In genomic region chr11:46117842-46118241, GRCh38 we compare ENCODE assay signal across 9 cellular contexts. TPM values are rescaled to one million over a fixed set of nuclear protein-coding genes. Genes with fewer than 3 reads are reported as not detected.
DNase-seq lines count a peak whose midpoint lies in the region; ATAC-seq, FAIRE-seq and TF ChIP-seq lines count a peak whose summit lies in the region.
"Had no signal": no experiment of that assay in that cellular context is flagged by ENCODE, and none has a peak within 500 bp of the region (broad histone marks: within the 10 kb centered on the region; RNA-seq: fewer than 3 reads in every experiment).

No MANE protein-coding gene starts in this region.

- H3K4me2 ChIP-seq in DOHH2 (ENCODE audit: low read length) (peak overlapping the region; percentile 80), KMS-11 (peak overlapping the region; percentile 90), astrocyte (ENCODE audit: low read length) (no peak overlapping the region), neural cell (ENCODE audit: low read length) (no peak overlapping the region)

- no peak overlapping the region for H3K27ac Mint-ChIP-seq in astrocyte (ENCODE audit: unreplicated experiment)

- peak overlapping the region; percentile 78; the same call in 1 of the 2 replicates for H3K27ac ChIP-seq in DOHH2 (ENCODE audit: low read depth, low read length)
- peak overlapping the region; percentile 84; the same call in 1 of the 2 replicates for H3K27ac ChIP-seq in KMS-11
- H3K27ac ChIP-seq in astrocyte (ENCODE audit: low read depth, low read length) = no peak overlapping the region
- H3K27ac ChIP-seq in neural cell (ENCODE audit: low read length) = no peak overlapping the region

- TF ChIP-seq EP300 in neural cell (conservative IDR thresholded peaks at IDR 0.05; ENCODE audit: poor library complexity, severe bottlenecking) = no peak

- DNase-seq in astrocyte (ENCODE audit: low read depth) (no peak), kidney glomerular epithelial cell (lab: John Stamatoyannopoulos, UW) (no peak), NCI-H446 treated with DMSO at 0.1 percent for 48 hours (lab: John Stamatoyannopoulos, UW) (no peak)
- DNase-seq: NCI-H524 treated with DMSO at 0.1 percent for 48 hours had no signal

- H4K20me1 ChIP-seq in DOHH2 (ENCODE audit: control insufficient read depth, insufficient read depth, low read depth, low read length) = no peaks in the 10 kb centered on the region
- H4K20me1 ChIP-seq in KMS-11 (ENCODE audit: insufficient read depth) = no peaks in the 10 kb centered on the region
- peaks cover 38% of the 10 kb centered on the region for H4K20me1 ChIP-seq in astrocyte (ENCODE audit: insufficient read depth, low read length)
- peaks cover 5% of the 10 kb centered on the region for H4K20me1 ChIP-seq in neural cell (ENCODE audit: insufficient read depth)

- H3K27me3 ChIP-seq in DOHH2 (ENCODE audit: control insufficient read depth, low read length) = no peaks in the 10 kb centered on the region
- no peaks in the 10 kb centered on the region for H3K27me3 ChIP-seq in KMS-11 (ENCODE audit: insufficient read depth, low read depth)
- no peaks in the 10 kb centered on the region for H3K27me3 ChIP-seq in astrocyte (ENCODE audit: insufficient read depth, low read length)
- H3K27me3 ChIP-seq in neural cell (ENCODE audit: insufficient read depth, low read depth, low read length) = no peaks in the 10 kb centered on the region

- no peaks in the 10 kb centered on the region for H3K9me2 ChIP-seq in DOHH2 (replicated peaks; ENCODE audit: control insufficient read depth, low read length)
- H3K9me2 ChIP-seq in neural cell (ENCODE audit: insufficient read depth, low read length) = no peaks in the 10 kb centered on the region

- H3K4me3 Mint-ChIP-seq in astrocyte (ENCODE audit: unreplicated experiment) = peak overlapping the region; percentile 94

- ATAC-seq in GM21447 (IDR thresholded peaks at IDR 0.05; ENCODE audit: unreplicated experiment) (no peak), HG03095 (IDR thresholded peaks at IDR 0.05; ENCODE audit: unreplicated experiment) (no peak)

- H3K36me3 ChIP-seq in DOHH2 (ENCODE audit: control insufficient read depth, low read length) (peaks cover 3% of the 10 kb centered on the region; the same call in 1 of the 2 replicates), KMS-11 (ENCODE audit: insufficient read depth) (no peaks in the 10 kb centered on the region), astrocyte (ENCODE audit: insufficient read depth, low read length) (no peaks in the 10 kb centered on the region), neural cell (ENCODE audit: insufficient read depth, low read length) (no peaks in the 10 kb centered on the region)

- peaks cover 25% of the 10 kb centered on the region for H3K4me1 Mint-ChIP-seq in astrocyte (ENCODE audit: low read depth, unreplicated experiment)

- TF ChIP-seq CTCF in DOHH2 (IDR thresholded peaks at IDR 0.05; ENCODE audit: low read depth, low read length, poor library complexity, severe bottlenecking) (peak; percentile 61), KMS-11 (conservative IDR thresholded peaks at IDR 0.05; ENCODE audit: low read depth, low read length) (0 out of 2 replicates have a peak, but pooled peaks have one; percentile 32), astrocyte (IDR thresholded peaks at IDR 0.05; ENCODE audit: insufficient read depth, low read depth, low read length) (no peak), neural cell (IDR thresholded peaks at IDR 0.05; ENCODE audit: poor library complexity, severe bottlenecking) (no peak)

- H3K9me3 ChIP-seq in DOHH2 (ENCODE audit: control insufficient read depth, insufficient read depth, low read length) (no peaks in the 10 kb centered on the region), astrocyte (ENCODE audit: insufficient read depth, low read depth, low read length) (no peaks in the 10 kb centered on the region), neural cell (ENCODE audit: low read length) (no peaks in the 10 kb centered on the region)

- H3K27me3 Mint-ChIP-seq in astrocyte (ENCODE audit: low read depth, unreplicated experiment) = no peaks in the 10 kb centered on the region

- peaks cover 76% of the 10 kb centered on the region for H3K79me2 ChIP-seq in DOHH2 (ENCODE audit: control insufficient read depth, low read length)
- peaks cover 64% of the 10 kb centered on the region for H3K79me2 ChIP-seq in KMS-11 (ENCODE audit: insufficient read depth, low read depth)
- H3K79me2 ChIP-seq in astrocyte (ENCODE audit: insufficient read depth, low read length) = peaks cover 68% of the 10 kb centered on the region
- H3K79me2 ChIP-seq in neural cell (replicated peaks; ENCODE audit: insufficient read depth, low read length) = peaks cover 65% of the 10 kb centered on the region

- no peak for TF ChIP-seq RAD21 in neural cell (conservative IDR thresholded peaks at IDR 0.05)

- H3K4me1 ChIP-seq in DOHH2 (ENCODE audit: control insufficient read depth, low read length) (peaks cover 55% of the 10 kb centered on the region), KMS-11 (ENCODE audit: low read depth, poor library complexity, severe bottlenecking) (peaks cover 62% of the 10 kb centered on the region), astrocyte (ENCODE audit: insufficient read depth, low read length) (peaks cover 4% of the 10 kb centered on the region)

- H3K9me3 Mint-ChIP-seq in astrocyte (ENCODE audit: unreplicated experiment) = no peaks in the 10 kb centered on the region

- H3F3A ChIP-seq in DOHH2 (ENCODE audit: control insufficient read depth, insufficient read depth) (peaks cover 35% of the 10 kb centered on the region), neural cell (ENCODE audit: insufficient read depth, low read length, poor library complexity, severe bottlenecking) (peaks cover 5% of the 10 kb centered on the region)

- H3K36me3 Mint-ChIP-seq in astrocyte (ENCODE audit: low read depth, unreplicated experiment) = no peaks in the 10 kb centered on the region

- H2AFZ ChIP-seq in KMS-11 (ENCODE audit: low read depth) = no peak overlapping the region
- no peak overlapping the region for H2AFZ ChIP-seq in astrocyte (ENCODE audit: low read depth, low read length)
- no peak overlapping the region for H2AFZ ChIP-seq in neural cell (ENCODE audit: low read depth, low read length)

- H3K4me3 ChIP-seq in DOHH2 (ENCODE audit: low read length) = peak overlapping the region; percentile 91
- H3K4me3 ChIP-seq in KMS-11 (IDR thresholded peaks at IDR 0.05; ENCODE audit: insufficient read depth, low read depth, low read length) = no peak overlapping the region
- no peak overlapping the region for H3K4me3 ChIP-seq in astrocyte (ENCODE audit: insufficient read depth, low read depth, low read length)
- peak overlapping the region; percentile 72 for H3K4me3 ChIP-seq in neural cell (ENCODE audit: low read length)

- peak overlapping the region; percentile 61; the same call in 1 of the 2 replicates for H3K9ac ChIP-seq in KMS-11
- H3K9ac ChIP-seq in astrocyte (ENCODE audit: low read length) = no peak overlapping the region
- H3K9ac ChIP-seq in neural cell (ENCODE audit: low read length) = no peak overlapping the region

- FAIRE-seq in astrocyte (lab: Jason Lieb, UNC) = no peak

TF ChIP-seq in neural cell, 6 proteins besides CTCF, POLR2A, EP300 and RAD21:
- no peak for TF ChIP-seq MXI1 (conservative IDR thresholded peaks at IDR 0.05; ENCODE audit: poor library complexity, severe bottlenecking)
- TF ChIP-seq TAF1 (IDR thresholded peaks at IDR 0.05; ENCODE audit: low read depth) = no peak
- no peak for TF ChIP-seq REST (IDR thresholded peaks at IDR 0.05; ENCODE audit: borderline replicate concordance)

RNA-seq across cellular contexts. Expression of gene PHF21A, which starts 3.4 kb away (rescaled TPM):
- 64.2 and 69.3 TPM in 2 replicates for total RNA-seq in astrocyte
- polyA plus RNA-seq in neural cell = 18.9 and 31.7 TPM in 2 replicates
- polyA minus RNA-seq in neural cell = 54.3 and 71.3 TPM in 2 replicates

Comparison
In these comparisons a context has a peak if more than half of its experiments do, and no peak if none do; other contexts are left out.
1. H3K27ac ChIP-seq: peak in DOHH2 (single experiment) and KMS-11 (single experiment); none in astrocyte (single experiment) and neural cell (single experiment).
2. H3K4me2 ChIP-seq: peak in DOHH2 (single experiment) and KMS-11 (single experiment); none in astrocyte (single experiment) and neural cell (single experiment).
3. H3K4me3 ChIP-seq: peak in DOHH2 (single experiment) and neural cell (single experiment); none in KMS-11 (single experiment) and astrocyte (single experiment).
4. CTCF ChIP-seq: peak in DOHH2 (single experiment) and KMS-11 (single experiment); none in astrocyte (single experiment) and neural cell (single experiment).